ENCODE assay signal across 13 cellular contexts in the genomic region with DNA sequence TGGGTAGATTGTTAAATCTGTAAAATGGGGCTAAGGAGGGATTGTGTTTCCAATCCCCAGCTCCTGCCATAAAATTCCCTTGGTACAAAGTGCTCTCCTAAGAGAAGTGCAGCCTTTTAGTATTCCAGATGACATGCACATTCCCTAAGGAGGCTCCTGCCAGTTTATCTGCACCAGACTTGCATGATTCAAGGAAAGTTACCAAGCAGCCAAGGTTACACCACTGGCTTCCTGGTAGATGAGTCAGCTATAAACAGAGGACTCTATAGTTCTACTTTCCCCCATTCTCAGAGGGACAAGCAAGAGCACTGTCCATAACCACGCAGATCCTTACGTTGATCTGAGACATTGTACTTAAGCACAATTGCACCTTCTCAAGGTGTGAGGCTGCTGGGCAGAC. TPM values are rescaled to one million over a fixed set of nuclear protein-coding genes. Genes with fewer than 3 reads are reported as not detected.
A peak's percentile ranks its signal among the peaks of the same experiment; 100 is the strongest.
DNase-seq lines count a peak whose midpoint lies in the region; TF ChIP-seq lines count a peak whose summit lies in the region.
"Had no signal": no experiment of that assay in that cellular context is flagged by ENCODE, and none has a peak within 500 bp of the region (broad histone marks: within the 10 kb centered on the region; RNA-seq: fewer than 3 reads in every experiment).

No MANE protein-coding gene starts in this region.

- no CpG with 5 or more reads among the region's 2 CpGs for WGBS in mesendoderm (ENCODE audit: extremely low coverage, insufficient coverage, low lambda C conversion rate)

- no peaks in the 10 kb centered on the region for H3K27me3 ChIP-seq in mesendoderm (ENCODE audit: insufficient read depth, low read length, poor library complexity)
- H3K27me3 ChIP-seq: ascending aorta had no signal

- H3K4me3 Mint-ChIP-seq in activated CD4-positive, alpha-beta memory T cell treated with anti-CD3 and anti-CD28 coated beads, Interleukin-2, amount 10 ng/mL, durations not matched to agents 7 days and 5 days = no peak overlapping the region
- H3K4me3 Mint-ChIP-seq: activated CD8-positive, alpha-beta T cell treated with anti-CD3 and anti-CD28 coated beads for 36 hours; natural killer cell treated with Interleukin-12 subunit alpha and Interleukin-12 subunit beta and Interleukin-15 and Interleukin-18, amount 100 ng/mL, for 72 hours had no signal

- H2BK5ac ChIP-seq in mesendoderm (ENCODE audit: low read length) = no peak overlapping the region

- H2AK5ac ChIP-seq in mesendoderm (ENCODE audit: low read length) = no peak overlapping the region

- DNase-seq in COLO829 (ENCODE audit: low spot score) = peak; percentile 85
- DNase-seq in NCI-H226 = peak; percentile 95
- DNase-seq in choroid plexus epithelial cell (ENCODE audit: low read depth) = peak; percentile 85
- peak; percentile 53 for DNase-seq in mesendoderm
- DNase-seq in occipital lobe (lab: John Stamatoyannopoulos, UW) = no peak
- no peak for DNase-seq in iPS-NIHi7 (ENCODE audit: extremely low spot score)
- DNase-seq in activated CD4-positive, alpha-beta memory T cell treated with anti-CD3 and anti-CD28 coated beads, Interleukin-2, amount 10 ng/mL, durations not matched to agents 7 days and 5 days = no peak
- no peak for DNase-seq in NOMO-1 treated with DMSO at 0.1 percent for 48 hours (lab: John Stamatoyannopoulos, UW; ENCODE audit: unreplicated experiment)
- DNase-seq: activated CD8-positive, alpha-beta T cell treated with anti-CD3 and anti-CD28 coated beads for 36 hours; hypothalamus; NCI-H1105 had no signal

- no peaks in the 10 kb centered on the region for H3K79me1 ChIP-seq in mesendoderm (ENCODE audit: low read length)

- H3K18ac ChIP-seq in mesendoderm (ENCODE audit: low read length) = no peak overlapping the region

- CTCF ChIA-PET in activated CD4-positive, alpha-beta memory T cell treated with anti-CD3 and anti-CD28 coated beads, Interleukin-2, amount 10 ng/mL, durations not matched to agents 7 days and 5 days (lab: Charles Lee) = interaction anchor here (0.9 kb wide), 1 partner anchor 13 kb away, joined by 3 read pairs; no protein-coding TSS in a partner anchor

- no peak overlapping the region for H4K5ac ChIP-seq in mesendoderm (ENCODE audit: low read length)

- H3K56ac ChIP-seq in mesendoderm (ENCODE audit: low read length) = no peak overlapping the region

- H3K4me3 ChIP-seq in choroid plexus epithelial cell (ENCODE audit: low read depth, low read length) = no peak overlapping the region
- no peak overlapping the region for H3K4me3 ChIP-seq in mesendoderm (ENCODE audit: low read length)
- H3K4me3 ChIP-seq: ascending aorta had no signal

- H3K36me3 ChIP-seq in mesendoderm (ENCODE audit: control insufficient read depth, insufficient read depth, low read length) = no peaks in the 10 kb centered on the region
- H3K36me3 ChIP-seq: ascending aorta had no signal

- H3K23ac ChIP-seq in mesendoderm (ENCODE audit: low read length) = no peak overlapping the region

- H2BK15ac ChIP-seq in mesendoderm (replicated peaks; ENCODE audit: low read depth) = no peak overlapping the region

- no peak overlapping the region for H3K27ac ChIP-seq in mesendoderm (ENCODE audit: low read depth, low read length)
- H3K27ac ChIP-seq: ascending aorta had no signal

- H3K36me3 Mint-ChIP-seq in activated CD4-positive, alpha-beta memory T cell treated with anti-CD3 and anti-CD28 coated beads, Interleukin-2, amount 10 ng/mL, durations not matched to agents 7 days and 5 days (ENCODE audit: low read depth) = no peaks in the 10 kb centered on the region
- H3K36me3 Mint-ChIP-seq: natural killer cell treated with Interleukin-12 subunit alpha and Interleukin-12 subunit beta and Interleukin-15 and Interleukin-18, amount 100 ng/mL, for 72 hours had no signal

- H3K79me2 ChIP-seq in mesendoderm (ENCODE audit: control insufficient read depth, insufficient read depth, low read length) = no peaks in the 10 kb centered on the region

- H2BK120ac ChIP-seq in mesendoderm (ENCODE audit: low read depth, low read length) = no peak overlapping the region

- H3K27me3 Mint-ChIP-seq in activated CD4-positive, alpha-beta memory T cell treated with anti-CD3 and anti-CD28 coated beads, Interleukin-2, amount 10 ng/mL, durations not matched to agents 7 days and 5 days = peaks cover 9% of the 10 kb centered on the region

- no peak overlapping the region for H3K9ac ChIP-seq in mesendoderm (ENCODE audit: low read length)

- no peaks in the 10 kb centered on the region for H3K9me3 Mint-ChIP-seq in activated CD4-positive, alpha-beta memory T cell treated with anti-CD3 and anti-CD28 coated beads, Interleukin-2, amount 10 ng/mL, durations not matched to agents 7 days and 5 days
- H3K9me3 Mint-ChIP-seq: activated CD8-positive, alpha-beta T cell treated with anti-CD3 and anti-CD28 coated beads for 36 hours; natural killer cell treated with Interleukin-12 subunit alpha and Interleukin-12 subunit beta and Interleukin-15 and Interleukin-18, amount 100 ng/mL, for 72 hours had no signal

- no peaks in the 10 kb centered on the region for H3K4me1 Mint-ChIP-seq in activated CD4-positive, alpha-beta memory T cell treated with anti-CD3 and anti-CD28 coated beads, Interleukin-2, amount 10 ng/mL, durations not matched to agents 7 days and 5 days

- H3K27ac Mint-ChIP-seq in activated CD4-positive, alpha-beta memory T cell treated with anti-CD3 and anti-CD28 coated beads, Interleukin-2, amount 10 ng/mL, durations not matched to agents 7 days and 5 days = no peak overlapping the region
- H3K27ac Mint-ChIP-seq: activated CD8-positive, alpha-beta T cell treated with anti-CD3 and anti-CD28 coated beads for 36 hours; natural killer cell treated with Interleukin-12 subunit alpha and Interleukin-12 subunit beta and Interleukin-15 and Interleukin-18, amount 100 ng/mL, for 72 hours had no signal

- no peak for TF ChIP-seq CTCF in choroid plexus epithelial cell (conservative IDR thresholded peaks at IDR 0.05; ENCODE audit: low read depth, low read length)

- H3K4me2 ChIP-seq in mesendoderm (ENCODE audit: low read length) = no peak overlapping the region

- H3K4me1 ChIP-seq in mesendoderm (ENCODE audit: control insufficient read depth, low read depth, low read length) = no peaks in the 10 kb centered on the region
- H3K4me1 ChIP-seq: ascending aorta had no signal

- H4K8ac ChIP-seq in mesendoderm (ENCODE audit: low read depth, low read length) = no peak overlapping the region

- no peak overlapping the region for H3K4ac ChIP-seq in mesendoderm (ENCODE audit: low read depth, low read length)

- POLR2A ChIA-PET in activated CD4-positive, alpha-beta memory T cell treated with anti-CD3 and anti-CD28 coated beads, Interleukin-2, amount 10 ng/mL, durations not matched to agents 7 days and 5 days (lab: Charles Lee) = no interaction called here

RNA-seq across cellular contexts. Expression of a gene that starts 1.9 kb away (rescaled TPM):
- polyA plus RNA-seq in mesendoderm (2013, experiment 1 of 2) = 0.44 TPM
- 0.62 TPM for polyA plus RNA-seq in mesendoderm (2013, experiment 2 of 2)
- total RNA-seq in occipital lobe = 9.2 TPM
- total RNA-seq in activated CD4-positive, alpha-beta memory T cell treated with anti-CD3 and anti-CD28 coated beads, Interleukin-2, amount 10 ng/mL, durations not matched to agents 7 days and 5 days = not detected
- total RNA-seq: activated CD8-positive, alpha-beta T cell treated with anti-CD3 and anti-CD28 coated beads for 36 hours; natural killer cell treated with Interleukin-12 subunit alpha and Interleukin-12 subunit beta and Interleukin-15 and Interleukin-18, amount 100 ng/mL, for 72 hours had no signal

Comparison
In these comparisons a context has a peak if more than half of its experiments do, and no peak if none do; other contexts are left out.
1. DNase-seq: peak in COLO829 (single experiment), NCI-H226 (single experiment), choroid plexus epithelial cell (single experiment) and mesendoderm (single experiment); none in occipital lobe (single experiment), iPS-NIHi7 (single experiment), activated CD4-positive, alpha-beta memory T cell treated with anti-CD3 and anti-CD28 coated beads, Interleukin-2, amount 10 ng/mL, durations not matched to agents 7 days and 5 days (single experiment) and NOMO-1 treated with DMSO at 0.1 percent for 48 hours (single experiment).
2. RNA of a gene that starts 1.9 kb away (total RNA-seq): 9.2 TPM in occipital lobe (single experiment); not detected in activated CD4-positive, alpha-beta memory T cell treated with anti-CD3 and anti-CD28 coated beads, Interleukin-2, amount 10 ng/mL, durations not matched to agents 7 days and 5 days; every median in the first group is over 10 times any median in the second.